In the genomic region with DNA sequence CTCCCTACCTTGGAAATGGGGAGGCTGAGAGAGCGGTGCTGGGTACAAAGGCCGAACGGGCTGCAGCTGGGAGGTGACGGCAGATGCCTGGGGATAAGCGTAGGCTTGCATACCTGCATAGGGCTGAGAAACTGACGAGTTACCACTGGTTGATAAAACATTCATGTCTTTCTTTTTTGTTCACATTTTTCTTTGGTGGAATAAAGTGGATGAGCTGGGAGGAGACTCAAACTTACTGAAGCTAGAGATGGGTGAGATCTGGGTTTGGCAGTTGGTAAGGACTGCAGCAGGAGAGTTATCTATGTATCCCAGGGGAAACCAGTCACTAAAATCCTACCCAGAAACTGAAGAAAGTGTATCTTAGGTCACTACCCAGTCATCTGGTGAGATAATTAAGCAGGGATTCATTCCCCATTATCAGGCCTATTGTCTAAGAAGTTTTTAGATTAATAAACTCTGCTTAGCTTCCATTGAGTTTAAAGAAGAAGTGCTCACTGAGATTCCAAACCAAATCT, we compare ENCODE assay signal across 18 cellular contexts.
"Had no signal": no experiment of that assay in that cellular context is flagged by ENCODE, and none has a peak within 500 bp of the region (broad histone marks: within the 10 kb centered on the region; RNA-seq: fewer than 3 reads in every experiment).

No MANE protein-coding gene starts in this region.

- H3K9me3 Mint-ChIP-seq: endodermal cell, neural crest cell had no signal

- DNase-seq: activated CD4-positive, alpha-beta T cell treated with anti-CD3 and anti-CD28 coated beads, Interleukin-2, amount 50 U/mL, for 48 hours; activated gamma-delta T cell; activated T-cell treated with anti-CD3 and anti-CD28 coated beads, Interleukin-2, amount 50 U/mL, for 1 hour; aorta; dorsolateral prefrontal cortex; endodermal cell; gastrocnemius medialis; heart right ventricle; left colon; SJCRH30; stimulated activated CD4-positive, alpha-beta T cell treated with anti-CD3 and anti-CD28 coated beads, Interleukin-2, amount 100 ng/mL, for 48 hours; stimulated activated naive CD4-positive, alpha-beta T cell; substantia nigra; T-helper 17 cell; WERI-Rb-1 had no signal

- H3K27ac ChIP-seq: gastrocnemius medialis, right atrium auricular region, SJCRH30, WERI-Rb-1 had no signal

- H3K4me1 ChIP-seq: gastrocnemius medialis, right atrium auricular region, SJCRH30, tibial nerve had no signal

- H3K27me3 Mint-ChIP-seq: T-helper 17 cell had no signal

- H3K4me3 Mint-ChIP-seq: endodermal cell, neural crest cell, T-helper 17 cell had no signal

- H3K4me3 ChIP-seq: dorsolateral prefrontal cortex, gastrocnemius medialis, right atrium auricular region, SJCRH30, tibial nerve had no signal

- ATAC-seq: gastrocnemius medialis, heart right ventricle, left colon, T-helper 17 cell had no signal

- H3K4me1 Mint-ChIP-seq: endodermal cell, neural crest cell had no signal

- H3K27ac Mint-ChIP-seq: endodermal cell, T-helper 17 cell had no signal

- H3K9me3 ChIP-seq: gastrocnemius medialis, heart right ventricle, right atrium auricular region, SJCRH30, tibial nerve had no signal

- H3K27me3 ChIP-seq: dorsolateral prefrontal cortex, gastrocnemius medialis, heart right ventricle, right atrium auricular region, SJCRH30, tibial nerve had no signal
